Comparison of ENCODE assay signal across 1 cellular context in genomic region chr7:98622926-98623325, GRCh38.
TF ChIP-seq lines count a peak whose summit lies in the region.

No MANE protein-coding gene starts in this region.

TF ChIP-seq in HEK293, 187 proteins besides CTCF, POLR2A, EP300 and RAD21 (continued from another document):
- TF ChIP-seq KLF17 (tag by site-specific recombination; IDR thresholded peaks at IDR 0.05) (no peak), ZNF530 (tag by site-specific recombination; IDR thresholded peaks at IDR 0.05; ENCODE audit: low read depth) (no peak), SCRT2 (tag by site-specific recombination; IDR thresholded peaks at IDR 0.05) (peak; percentile 51; the same call in 1 of the 2 replicates), KLF16 (tag by site-specific recombination; IDR thresholded peaks at IDR 0.05) (no peak)
